29 cellular contexts compared by ENCODE assay signal in genomic region chr2:62180960-62181359, GRCh38. TPM values are rescaled to one million over a fixed set of nuclear protein-coding genes. Genes with fewer than 3 reads are reported as not detected.
DNase-seq lines count a peak whose midpoint lies in the region; ATAC-seq and TF ChIP-seq lines count a peak whose summit lies in the region.
"Had no signal": no experiment of that assay in that cellular context is flagged by ENCODE, and none has a peak within 500 bp of the region (broad histone marks: within the 10 kb centered on the region; RNA-seq: fewer than 3 reads in every experiment).

No MANE protein-coding gene starts in this region.

- H2AFZ ChIP-seq in PC-9: no peak overlapping the region
- H2AFZ ChIP-seq: parathyroid adenoma had no signal

- H3F3A ChIP-seq in PC-9 (ENCODE audit: insufficient read depth, low read depth): no peaks in the 10 kb centered on the region

- BruUV-seq in PC-9 (replicated peaks; lab: Mats Ljungman, UMichigan): no TSS peak

- intact Hi-C loops in left lung (cut with DNase I) (no loop called here), PC-9 (cut with micrococcal nuclease; ENCODE audit: unreplicated experiment) (no loop called here)

- H3K27ac ChIP-seq in left lung (no peak overlapping the region), PC-9 (no peak overlapping the region)
- H3K27ac ChIP-seq: gastroesophageal sphincter, parathyroid adenoma, upper lobe of left lung had no signal

- POLR2A ChIA-PET in PC-9 (lab: Charles Lee; ENCODE audit: unreplicated experiment): no interaction called here

- peak; percentile 50 for DNase-seq in KG1 (lab: John Stamatoyannopoulos, UW)
- peak; percentile 45 for DNase-seq in UCSD-AML1 (lab: John Stamatoyannopoulos, UW; ENCODE audit: unreplicated experiment)
- no peak for DNase-seq in left lung
- DNase-seq in PC-9: no peak
- DNase-seq: activated CD4-positive, alpha-beta memory T cell treated with anti-CD3 and anti-CD28 coated beads, Interleukin-2, amount 10 ng/mL, durations not matched to agents 7 days and 5 days; activated CD4-positive, CD25-positive, alpha-beta regulatory T cell treated with anti-CD3 and anti-CD28 coated beads, Interleukin-2, amount 50 U/mL, for 72 hours; activated CD8-positive, alpha-beta memory T cell treated with anti-CD3 and anti-CD28 coated beads, Interleukin-2, amount 50 U/mL, for 48 hours; activated naive CD4-positive, alpha-beta T cell treated with anti-CD3 and anti-CD28 coated beads, Interleukin-2, amount 50 U/mL, for 16 hours; amygdala; CD4-positive, CD25-positive, alpha-beta regulatory T cell; EL; HCEC 1CT; hippocampal formation; left cardiac atrium; NCI-H146; nephron progenitor cell; NK-92 treated with Interleukin-12 subunit alpha and Interleukin-12 subunit beta, amount 100 ng/mL, for 24 hours; SHP77; stimulated activated CD4-positive, alpha-beta T cell treated with anti-CD3 and anti-CD28 coated beads, Interleukin-2, amount 100 ng/mL, for 24 hours; T1000; upper lobe of left lung had no signal

- H3K36me3 ChIP-seq in left lung: no peaks in the 10 kb centered on the region
- H3K36me3 ChIP-seq in PC-9 (ENCODE audit: low read depth): no peaks in the 10 kb centered on the region
- H3K36me3 ChIP-seq: gastroesophageal sphincter, upper lobe of left lung had no signal

- no peak overlapping the region for H3K4me2 ChIP-seq in PC-9
- H3K4me2 ChIP-seq: smooth muscle cell had no signal

- H3K79me2 ChIP-seq in PC-9 (ENCODE audit: low read depth): no peaks in the 10 kb centered on the region
- H3K79me2 ChIP-seq: parathyroid adenoma had no signal

- no peaks in the 10 kb centered on the region for H3K9me2 ChIP-seq in PC-9 (ENCODE audit: insufficient read depth)

- H3K4me3 ChIP-seq in left lung: no peak overlapping the region
- no peak overlapping the region for H3K4me3 ChIP-seq in PC-9
- H3K4me3 ChIP-seq: gastroesophageal sphincter, smooth muscle cell, upper lobe of left lung had no signal

- no peak for TF ChIP-seq CTCF in left lung (IDR thresholded peaks at IDR 0.05)
- TF ChIP-seq CTCF in PC-9 (conservative IDR thresholded peaks at IDR 0.05): no peak

- H3K9me3 ChIP-seq in left lung (no peaks in the 10 kb centered on the region), PC-9 (ENCODE audit: insufficient read depth, low read depth) (no peaks in the 10 kb centered on the region)
- H3K9me3 ChIP-seq: gastroesophageal sphincter, upper lobe of left lung had no signal

- ATAC-seq in GM19463 (IDR thresholded peaks at IDR 0.05; ENCODE audit: unreplicated experiment) (peak; percentile 83), GM18907 (IDR thresholded peaks at IDR 0.05; ENCODE audit: unreplicated experiment) (no peak), left lung (no peak), HG03196 (IDR thresholded peaks at IDR 0.05; ENCODE audit: unreplicated experiment) (no peak)
- ATAC-seq: activated T-helper 17 cell treated with anti-CD3 and anti-CD28 coated beads, Interleukin-2, amount 50 U/mL, for 72 hours; gastroesophageal sphincter; left cardiac atrium; Panc1 had no signal

- H3K4me1 ChIP-seq in left lung (peaks cover 0 to 9% of the 10 kb centered on the region in 2 donors), PC-9 (replicated peaks; ENCODE audit: insufficient read depth) (no peaks in the 10 kb centered on the region)

- no peaks in the 10 kb centered on the region for H4K20me1 ChIP-seq in PC-9 (ENCODE audit: insufficient read depth)

- CTCF ChIA-PET in PC-9 (lab: Charles Lee): no interaction called here

- H3K27me3 ChIP-seq in left lung (no peaks in the 10 kb centered on the region), PC-9 (ENCODE audit: insufficient read depth, low read depth) (no peaks in the 10 kb centered on the region)
- H3K27me3 ChIP-seq: gastroesophageal sphincter, upper lobe of left lung had no signal

RNA-seq across cellular contexts. Expression of gene B3GNT2, which starts 15.0 kb away (rescaled TPM):
- 10 to 100 TPM; 31.9 to 33.0 TPM for total RNA-seq in left lung
- 30.8 and 30.9 TPM in 2 replicates for total RNA-seq in PC-9 (2021)

Comparison
In these comparisons a context has a peak if more than half of its experiments do, and no peak if none do; other contexts are left out.
1. DNase-seq: peak in KG1 (single experiment) and UCSD-AML1 (single experiment); none in left lung (0 of 2) and PC-9 (0 of 2).